27 cellular contexts compared by ENCODE assay signal in the genomic region with DNA sequence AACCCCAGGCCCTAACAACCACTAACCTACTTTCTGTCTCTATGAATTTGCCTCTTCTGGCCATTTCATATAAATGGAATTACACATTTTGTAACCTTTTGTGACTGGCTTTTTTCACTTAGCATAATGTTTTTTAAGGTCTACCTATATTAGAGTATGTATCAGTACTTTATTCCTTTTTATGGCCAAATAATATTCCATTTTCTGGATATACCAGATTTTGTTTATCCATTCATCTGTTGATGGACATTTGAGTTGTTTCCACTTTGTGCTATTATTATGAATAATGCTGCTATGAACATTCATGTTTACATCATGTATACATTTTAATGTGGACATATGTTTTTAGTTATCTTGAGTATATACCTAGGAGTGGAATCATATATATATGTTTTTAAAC.
"Had no signal": no experiment of that assay in that cellular context is flagged by ENCODE, and none has a peak within 500 bp of the region (broad histone marks: within the 10 kb centered on the region; RNA-seq: fewer than 3 reads in every experiment).

No MANE protein-coding gene starts in this region.

- H3K4me3 ChIP-seq: colonic mucosa, esophagus squamous epithelium, gastrocnemius medialis, heart right ventricle, left lung, lower lobe of right lung, mucosa of descending colon had no signal

- DNase-seq: colonic mucosa; cortex of kidney; effector CD8-positive, alpha-beta T cell; effector memory CD8-positive, alpha-beta T cell; endodermal cell; erythroblast; esophagus squamous epithelium; foreskin fibroblast; foreskin melanocyte; gastrocnemius medialis; glutamatergic neuron; head of caudate nucleus; heart right ventricle; hippocampal formation; kidney glomerular epithelial cell; left lung; left ventricle myocardium superior; lower lobe of right lung; mesenchymal stem cell; mucosa of descending colon had no signal

- ATAC-seq: effector memory CD8-positive, alpha-beta T cell; esophagus mucosa; gastrocnemius medialis; heart right ventricle; left lung; left ventricle myocardium superior; lower lobe of right lung; mucosa of descending colon had no signal

- H3K4me3 Mint-ChIP-seq: dendritic cell treated with granulocyte-macrophage colony-stimulating factor and Interleukin-4, amounts not matched to agents 40 ng/mL and 50 ng/mL, for 4 days; effector memory CD8-positive, alpha-beta T cell; endodermal cell; mesothelial cell of epicardium had no signal

- H3K27me3 Mint-ChIP-seq: dendritic cell treated with granulocyte-macrophage colony-stimulating factor and Interleukin-4, amounts not matched to agents 40 ng/mL and 50 ng/mL, for 4 days; effector memory CD8-positive, alpha-beta T cell had no signal

- H3K27ac ChIP-seq: colonic mucosa, epithelial cell of prostate, esophagus squamous epithelium, gastrocnemius medialis, heart right ventricle, left lung, lower lobe of right lung had no signal

- H3K9me3 ChIP-seq: colonic mucosa, esophagus squamous epithelium, gastrocnemius medialis, left lung, lower lobe of right lung, mucosa of descending colon had no signal

- H3K4me1 ChIP-seq: colonic mucosa, esophagus squamous epithelium, gastrocnemius medialis, heart right ventricle, left lung, lower lobe of right lung had no signal

- H3K36me3 ChIP-seq: colonic mucosa, esophagus squamous epithelium, gastrocnemius medialis, heart right ventricle, left lung, lower lobe of right lung had no signal

- FAIRE-seq: endometrium, islet of Langerhans, keratinocyte had no signal

- H3K27me3 ChIP-seq: esophagus squamous epithelium had no signal

- H3K9me3 Mint-ChIP-seq: dendritic cell treated with granulocyte-macrophage colony-stimulating factor and Interleukin-4, amounts not matched to agents 40 ng/mL and 50 ng/mL, for 4 days; effector memory CD8-positive, alpha-beta T cell had no signal

- H3K27ac Mint-ChIP-seq: dendritic cell treated with granulocyte-macrophage colony-stimulating factor and Interleukin-4, amounts not matched to agents 40 ng/mL and 50 ng/mL, for 4 days; effector memory CD8-positive, alpha-beta T cell; endodermal cell; mesothelial cell of epicardium had no signal

- H3K4me1 Mint-ChIP-seq: endodermal cell had no signal
